ENCODE assay signal across 25 cellular contexts in genomic region chr3:133021206-133021605, GRCh38. TPM values are rescaled to one million over a fixed set of nuclear protein-coding genes. Genes with fewer than 3 reads are reported as not detected.
A peak's percentile ranks its signal among the peaks of the same experiment; 100 is the strongest.
DNase-seq lines count a peak whose midpoint lies in the region; ATAC-seq, FAIRE-seq and TF ChIP-seq lines count a peak whose summit lies in the region.
"Had no signal": no experiment of that assay in that cellular context is flagged by ENCODE, and none has a peak within 500 bp of the region (broad histone marks: within the 10 kb centered on the region; RNA-seq: fewer than 3 reads in every experiment).

No MANE protein-coding gene starts in this region.

- ATAC-seq in left lung: peak; percentile 81
- peak; percentile 53 for ATAC-seq in upper lobe of right lung
- ATAC-seq: A549; CD8-positive, alpha-beta T cell had no signal

- TF ChIP-seq CTCF in bronchial epithelial cell (IDR thresholded peaks at IDR 0.05; ENCODE audit: insufficient read depth, low read length, severe bottlenecking): no peak
- no peak for TF ChIP-seq CTCF in left lung (IDR thresholded peaks at IDR 0.05)
- no peak for TF ChIP-seq CTCF in upper lobe of right lung (IDR thresholded peaks at IDR 0.05)

- H3K4me1 ChIP-seq in left lung (no peaks in the 10 kb centered on the region), upper lobe of right lung (no peaks in the 10 kb centered on the region)
- H3K4me1 ChIP-seq: A549, Caco-2 had no signal

- H3K36me3 ChIP-seq in bronchial epithelial cell (ENCODE audit: control insufficient read depth, insufficient read depth, low read length) (no peaks in the 10 kb centered on the region), left lung (no peaks in the 10 kb centered on the region), upper lobe of right lung (no peaks in the 10 kb centered on the region)
- H3K36me3 ChIP-seq: BLaER1 treated with 17β-estradiol and CSF1 and Interleukin-3, amounts not matched to agents 10 nM and 100 nM had no signal

- no peak for FAIRE-seq in bronchial epithelial cell (lab: Jason Lieb, UNC)
- FAIRE-seq: A549, D721Med, GM12891, GM19239 had no signal

- DNase-seq in bronchial epithelial cell (ENCODE audit: low read depth) (peak; percentile 19), left lung (no peak), upper lobe of right lung (no peak), DMS153 treated with DMSO at 0.1 percent for 48 hours (lab: John Stamatoyannopoulos, UW; ENCODE audit: unreplicated experiment) (no peak), NCI-H446 treated with DMSO at 0.1 percent for 48 hours (lab: John Stamatoyannopoulos, UW) (no peak)
- DNase-seq: AML-193; Caco-2; Calu3; CD4-positive, alpha-beta T cell; CD8-positive, alpha-beta T cell; DMS53; DMS79; DND-41; EL; GDM1 had no signal

- H3K27ac ChIP-seq in left lung (no peak overlapping the region), upper lobe of right lung (no peak overlapping the region)
- H3K27ac ChIP-seq: 22Rv1; A549; BLaER1 treated with 17β-estradiol and CSF1 and Interleukin-3, amounts not matched to agents 10 nM and 100 nM; C4-2B had no signal

- H3K9me3 ChIP-seq in left lung (no peaks in the 10 kb centered on the region), upper lobe of right lung (no peaks in the 10 kb centered on the region)
- H3K9me3 ChIP-seq: A549; BLaER1 treated with 17β-estradiol and CSF1 and Interleukin-3, amounts not matched to agents 10 nM and 100 nM; Caco-2 had no signal

- H3K4me3 ChIP-seq in bronchial epithelial cell (ENCODE audit: low read depth, low read length) (no peak overlapping the region), left lung (no peak overlapping the region), upper lobe of right lung (no peak overlapping the region)
- H3K4me3 ChIP-seq: A549; BLaER1 treated with 17β-estradiol and CSF1 and Interleukin-3, amounts not matched to agents 10 nM and 100 nM had no signal

- intact Hi-C loops in left lung (cut with DNase I): no loop called here
- intact Hi-C loops in upper lobe of right lung (cut with DNase I): no loop called here

- no peaks in the 10 kb centered on the region for H3K27me3 ChIP-seq in bronchial epithelial cell (ENCODE audit: control insufficient read depth, insufficient read depth, low read length)
- H3K27me3 ChIP-seq in left lung: no peaks in the 10 kb centered on the region
- H3K27me3 ChIP-seq in upper lobe of right lung: no peaks in the 10 kb centered on the region
- H3K27me3 ChIP-seq: BLaER1 treated with 17β-estradiol and CSF1 and Interleukin-3, amounts not matched to agents 10 nM and 100 nM had no signal

RNA-seq across cellular contexts. Expression of gene TMEM108, which starts 17.0 kb away (rescaled TPM):
- not detected in 2 replicates for total RNA-seq in bronchial epithelial cell
- 10 to 100 TPM; 18.5 to 19.3 TPM for total RNA-seq in left lung
- 15.4 TPM for total RNA-seq in upper lobe of right lung
- total RNA-seq: A172; B cell; Caco-2; Calu3; CD4-positive, alpha-beta T cell; CD8-positive, alpha-beta T cell; G401 had no signal

Comparison
In these comparisons a context has a peak if more than half of its experiments do, and no peak if none do; other contexts are left out.
1. RNA of gene TMEM108, which starts 17.0 kb away (total RNA-seq): 18.5 to 19.3 TPM in left lung and 15.4 TPM in upper lobe of right lung (single experiment); not detected in bronchial epithelial cell; every median in the first group is over 10 times any median in the second.